30 cellular contexts compared by ENCODE assay signal in the genomic region with DNA sequence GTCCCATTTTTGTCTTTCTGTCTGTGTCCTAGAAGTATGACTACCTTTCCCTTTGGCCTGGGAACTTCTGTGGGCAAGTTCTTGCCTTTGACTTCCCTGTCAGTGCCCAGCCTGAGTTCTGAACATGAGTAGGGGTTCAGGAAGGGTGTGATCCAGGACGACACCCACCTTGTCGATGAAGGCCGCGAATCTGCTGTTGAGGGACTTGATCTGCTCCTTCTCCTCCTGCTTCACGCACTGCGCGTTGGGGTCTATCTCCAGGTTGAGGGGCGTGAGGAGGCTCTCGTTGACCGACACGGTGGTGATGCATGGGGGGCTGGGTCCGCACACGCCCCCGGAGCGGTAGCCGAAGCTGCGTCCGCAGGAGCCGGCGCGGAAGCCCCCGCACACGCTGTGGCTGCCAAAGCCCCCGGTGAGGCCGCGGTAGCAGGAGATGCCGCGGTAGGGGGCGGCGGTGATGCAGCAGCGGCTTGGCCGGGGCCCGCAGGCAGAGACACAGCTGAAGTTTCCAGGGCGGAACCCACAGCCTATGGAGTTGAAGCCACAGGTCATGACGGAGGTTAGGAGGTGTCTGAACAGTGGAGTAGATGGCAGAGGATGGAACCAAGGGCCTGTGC. TPM values are rescaled to one million over a fixed set of nuclear protein-coding genes. Genes with fewer than 3 reads are reported as not detected.
DNase-seq lines count a peak whose midpoint lies in the region; ATAC-seq, FAIRE-seq and TF ChIP-seq lines count a peak whose summit lies in the region.
"Had no signal": no experiment of that assay in that cellular context is flagged by ENCODE, and none has a peak within 500 bp of the region (broad histone marks: within the 10 kb centered on the region; RNA-seq: fewer than 3 reads in every experiment).

Gene KRT83 (minus strand): TSS at position 615 of the 617 bp plus-strand sequence. CDS start 63 bp downstream, at position 552.

- H3K4me2 ChIP-seq in HepG2 (ENCODE audit: low read depth, low read length): no peak within 1 kb of the TSS
- H3K4me2 ChIP-seq: BLaER1 treated with 17β-estradiol and CSF1 and Interleukin-3, amounts not matched to agents 10 nM and 100 nM had no signal

- no peak for TF ChIP-seq EP300 in HepG2 (IDR thresholded peaks at IDR 0.05; ENCODE audit: low read depth in 2 of 2, low read length in 2 of 2)
- no peak for TF ChIP-seq EP300 in HepG2 (CRISPR knock-in tag; IDR thresholded peaks at IDR 0.05; ENCODE audit: borderline replicate concordance)

- no peaks in the 10 kb centered on the region for H3K4me1 ChIP-seq in HepG2 (ENCODE audit: insufficient read depth, low read length)
- no peaks in the 10 kb centered on the region for H3K4me1 ChIP-seq in spleen
- H3K4me1 ChIP-seq: SJSA1 had no signal

- peak; percentile 15 for DNase-seq in activated naive CD8-positive, alpha-beta T cell treated with anti-CD3 and anti-CD28 coated beads, Interleukin-2, amount 10 ng/mL, durations not matched to agents 7 days and 5 days
- no peak for DNase-seq in activated naive CD8-positive, alpha-beta T cell treated with anti-CD3 and anti-CD28 coated beads for 36 hours
- peak; percentile 69 for DNase-seq in H7
- DNase-seq in HepG2 (ENCODE audit: low spot score): no peak
- peak; percentile 55 for DNase-seq in spleen
- no peak for DNase-seq in cerebellum (ENCODE audit: low spot score)
- DNase-seq in GM10266 (ENCODE audit: extremely low spot score): no peak
- DNase-seq: AML-193; CD4-positive, alpha-beta T cell; DMS53; NCI-H146; NCI-H1930; NCI-H2107; NCI-H446; NCI-H524 treated with DMSO at 0.1 percent for 48 hours; NCI-H82; NK-92 treated with Interleukin-12 subunit alpha and Interleukin-12 subunit beta, amount 100 ng/mL, for 24 hours; PC-3 had no signal

- TF ChIP-seq RAD21 in HepG2 (CRISPR knock-in tag; IDR thresholded peaks at IDR 0.05): no peak

- CTCF ChIA-PET in HepG2 (lab: Yijun Ruan, JAX; ENCODE audit: low intra/inter-chr PET ratio, low total read pairs): no interaction called here

- H3K36me3 Mint-ChIP-seq in activated naive CD8-positive, alpha-beta T cell treated with anti-CD3 and anti-CD28 coated beads, Interleukin-2, amount 10 ng/mL, durations not matched to agents 7 days and 5 days: no peaks in the 10 kb centered on the region
- H3K36me3 Mint-ChIP-seq in activated naive CD8-positive, alpha-beta T cell treated with anti-CD3 and anti-CD28 coated beads for 36 hours: no peaks in the 10 kb centered on the region

- TF ChIP-seq CTCF in HepG2 (CRISPR knock-in tag; IDR thresholded peaks at IDR 0.05) (no peak), spleen (IDR thresholded peaks at IDR 0.05 in 8 of 11, conservative IDR thresholded peaks at IDR 0.05 in 3 of 11) (no peak), GM10266 (IDR thresholded peaks at IDR 0.05; ENCODE audit: control insufficient read depth, insufficient read depth, low read depth, missing control alignments) (no peak)

- peaks cover 35% of the 10 kb centered on the region for H3K27me3 Mint-ChIP-seq in activated naive CD8-positive, alpha-beta T cell treated with anti-CD3 and anti-CD28 coated beads, Interleukin-2, amount 10 ng/mL, durations not matched to agents 7 days and 5 days
- peaks cover 27% of the 10 kb centered on the region for H3K27me3 Mint-ChIP-seq in activated naive CD8-positive, alpha-beta T cell treated with anti-CD3 and anti-CD28 coated beads for 36 hours

- H3K27ac Mint-ChIP-seq in activated naive CD8-positive, alpha-beta T cell treated with anti-CD3 and anti-CD28 coated beads, Interleukin-2, amount 10 ng/mL, durations not matched to agents 7 days and 5 days: no peak within 1 kb of the TSS
- no peak within 1 kb of the TSS for H3K27ac Mint-ChIP-seq in activated naive CD8-positive, alpha-beta T cell treated with anti-CD3 and anti-CD28 coated beads for 36 hours
- H3K27ac Mint-ChIP-seq: CD4-positive, alpha-beta T cell had no signal

- no TSS peak for BruUV-seq in HepG2 (replicated peaks; lab: Mats Ljungman, UMichigan)

- H3K9me3 ChIP-seq in HepG2 (ENCODE audit: low read length): no peaks in the 10 kb centered on the region
- no peaks in the 10 kb centered on the region for H3K9me3 ChIP-seq in spleen
- H3K9me3 ChIP-seq: BLaER1 treated with 17β-estradiol and CSF1 and Interleukin-3, amounts not matched to agents 10 nM and 100 nM; SJSA1 had no signal

- H3K27ac ChIP-seq in HepG2 (ENCODE audit: extremely low read length, insufficient read depth, low read length) (no peak within 1 kb of the TSS), spleen (no peak within 1 kb of the TSS)
- H3K27ac ChIP-seq: BLaER1 treated with 17β-estradiol and CSF1 and Interleukin-3, amounts not matched to agents 10 nM and 100 nM; HL-60; SJSA1 had no signal

- TF ChIP-seq POLR2A in HepG2 (IDR thresholded peaks at IDR 0.05; ENCODE audit: insufficient read depth in 1 of 2, low read depth in 2 of 2, low read length in 2 of 2) (no peak), spleen (IDR thresholded peaks at IDR 0.05) (no peak)

- H3K79me2 ChIP-seq in HepG2 (ENCODE audit: insufficient read depth, low read length): no peaks in the 10 kb centered on the region

- FAIRE-seq in HepG2 (lab: Jason Lieb, UNC): no peak
- FAIRE-seq: A204.1, G401.6, GM12891, H1 had no signal

- H3K27me3 ChIP-seq in H7 (ENCODE audit: control insufficient read depth, insufficient read depth, low read length): no peaks in the 10 kb centered on the region
- H3K27me3 ChIP-seq in HepG2 (ENCODE audit: control insufficient read depth in 1 of 2, insufficient read depth in 2 of 2, low read length in 2 of 2): peaks cover 12 to 52% of the 10 kb centered on the region in 2 experiments; a peak in 4 of 5 replicates
- H3K27me3 ChIP-seq in spleen (replicated peaks in 1 of 7): peaks cover 0 to 54% (median 7%) of the 10 kb centered on the region in 7 donors
- H3K27me3 ChIP-seq: BLaER1 treated with 17β-estradiol and CSF1 and Interleukin-3, amounts not matched to agents 10 nM and 100 nM; SJSA1 had no signal

- H4K20me1 ChIP-seq in HepG2 (ENCODE audit: insufficient read depth, low read length): no peaks in the 10 kb centered on the region
- H4K20me1 ChIP-seq: BLaER1 treated with 17β-estradiol and CSF1 and Interleukin-3, amounts not matched to agents 10 nM and 100 nM had no signal

- in situ Hi-C loops in HepG2 (cut with HindIII; ENCODE audit: extremely low pct_ligation_motif_present, low pct_unique_long_range_greater_than_20kb): no loop called here

- H3K36me3 ChIP-seq in H7 (replicated peaks; ENCODE audit: control insufficient read depth, insufficient read depth, low read length): no peaks in the 10 kb centered on the region
- no peaks in the 10 kb centered on the region for H3K36me3 ChIP-seq in HepG2 (replicated peaks in 1 of 2; ENCODE audit: control insufficient read depth in 1 of 2, insufficient read depth in 2 of 2, low read length in 2 of 2)
- H3K36me3 ChIP-seq in spleen: no peaks in the 10 kb centered on the region
- H3K36me3 ChIP-seq: BLaER1 treated with 17β-estradiol and CSF1 and Interleukin-3, amounts not matched to agents 10 nM and 100 nM; SJSA1 had no signal

- H3K4me3 Mint-ChIP-seq in activated naive CD8-positive, alpha-beta T cell treated with anti-CD3 and anti-CD28 coated beads, Interleukin-2, amount 10 ng/mL, durations not matched to agents 7 days and 5 days: no peak within 1 kb of the TSS
- no peak within 1 kb of the TSS for H3K4me3 Mint-ChIP-seq in activated naive CD8-positive, alpha-beta T cell treated with anti-CD3 and anti-CD28 coated beads for 36 hours
- H3K4me3 Mint-ChIP-seq: CD4-positive, alpha-beta T cell had no signal

- intact Hi-C loops in HepG2 (cut with micrococcal nuclease; ENCODE audit: unreplicated experiment): no loop called here
- intact Hi-C loops in spleen (cut with DNase I; ENCODE audit: low total_unique reads): no loop called here

- no peak within 1 kb of the TSS for H3K9ac ChIP-seq in HepG2 (ENCODE audit: insufficient read depth, low read depth, low read length)
- H3K9ac ChIP-seq: BLaER1 treated with 17β-estradiol and CSF1 and Interleukin-3, amounts not matched to agents 10 nM and 100 nM had no signal

- no peaks in the 10 kb centered on the region for H3K4me1 Mint-ChIP-seq in activated naive CD8-positive, alpha-beta T cell treated with anti-CD3 and anti-CD28 coated beads, Interleukin-2, amount 10 ng/mL, durations not matched to agents 7 days and 5 days
- no peaks in the 10 kb centered on the region for H3K4me1 Mint-ChIP-seq in activated naive CD8-positive, alpha-beta T cell treated with anti-CD3 and anti-CD28 coated beads for 36 hours

- POLR2A ChIA-PET in activated naive CD8-positive, alpha-beta T cell treated with anti-CD3 and anti-CD28 coated beads, Interleukin-2, amount 10 ng/mL, durations not matched to agents 7 days and 5 days (lab: Charles Lee): no interaction called here
- POLR2A ChIA-PET in HepG2 (lab: Yijun Ruan, JAX): no interaction called here

- H2AFZ ChIP-seq in HepG2 (ENCODE audit: low read length): no peak within 1 kb of the TSS

- WGBS in HepG2 (ENCODE audit: low lambda C conversion rate): 47% methylated on average over 19 of the region's 35 CpGs
- WGBS in spleen, 5 donors: 64 to 79% (median 71%) methylated on average over 25 to 35 of the region's 35 CpGs

- no peak within 1 kb of the TSS for H3K4me3 ChIP-seq in H7 (ENCODE audit: insufficient read depth, low read depth, low read length)
- no peak within 1 kb of the TSS for H3K4me3 ChIP-seq in HepG2 (replicated peaks in 1 of 3; ENCODE audit: insufficient read depth in 1 of 3, low read depth in 2 of 3, low read length in 3 of 3)
- no peak within 1 kb of the TSS for H3K4me3 ChIP-seq in spleen
- H3K4me3 ChIP-seq: BLaER1 treated with 17β-estradiol and CSF1 and Interleukin-3, amounts not matched to agents 10 nM and 100 nM; SJSA1 had no signal

- H3K9me3 Mint-ChIP-seq in activated naive CD8-positive, alpha-beta T cell treated with anti-CD3 and anti-CD28 coated beads, Interleukin-2, amount 10 ng/mL, durations not matched to agents 7 days and 5 days: no peaks in the 10 kb centered on the region
- no peaks in the 10 kb centered on the region for H3K9me3 Mint-ChIP-seq in activated naive CD8-positive, alpha-beta T cell treated with anti-CD3 and anti-CD28 coated beads for 36 hours
- H3K9me3 Mint-ChIP-seq: CD4-positive, alpha-beta T cell had no signal

- ATAC-seq in activated naive CD8-positive, alpha-beta T cell treated with anti-CD3 and anti-CD28 coated beads, Interleukin-2, amount 10 ng/mL, durations not matched to agents 7 days and 5 days (ENCODE audit: low read depth): no peak
- ATAC-seq in HepG2 (no peak), HG03280 (IDR thresholded peaks at IDR 0.05; ENCODE audit: unreplicated experiment) (no peak)
- ATAC-seq: HCT116, PC-3, Right ventricle myocardium inferior had no signal

RNA-seq across cellular contexts. Expression of gene KRT83, which starts in this region (rescaled TPM):
- not detected for total RNA-seq in activated naive CD8-positive, alpha-beta T cell treated with anti-CD3 and anti-CD28 coated beads, Interleukin-2, amount 10 ng/mL, durations not matched to agents 7 days and 5 days
- total RNA-seq in activated naive CD8-positive, alpha-beta T cell treated with anti-CD3 and anti-CD28 coated beads for 36 hours: not detected
- total RNA-seq in H7 (2014; rRNA removed; shearing (Covaris generic)): 0.10 TPM in 1 of 2 replicates, not detected in the other
- total RNA-seq in HepG2 (2016; rRNA removed; fragmentation: Illumina TruSeq; extraction: Trizol): not detected in 2 replicates
- not detected in 2 replicates for total RNA-seq in HepG2 (2016; cell fraction: cytosol; rRNA removed; fragmentation: Illumina TruSeq; extraction: Trizol; ENCODE audit: low read depth)
- total RNA-seq in HepG2 (2016; cell fraction: insoluble cytoplasmic fraction; rRNA removed; fragmentation: Illumina TruSeq; extraction: Trizol): not detected in 2 replicates
- not detected in 2 replicates for total RNA-seq in HepG2 (2016; cell fraction: membrane; rRNA removed; fragmentation: Illumina TruSeq; extraction: Trizol)
- not detected in 2 replicates for total RNA-seq in HepG2 (2016; cell fraction: nucleus; rRNA removed; fragmentation: Illumina TruSeq; extraction: Trizol)
- polyA plus RNA-seq in HepG2 (2011; rRNA removed): not detected in 2 replicates
- not detected in 2 replicates for polyA plus RNA-seq in HepG2 (2011; cell fraction: cytosol; rRNA removed)
- polyA plus RNA-seq in HepG2 (2011; cell fraction: nucleus; rRNA removed): not detected in 2 replicates
- polyA plus RNA-seq in HepG2 (2012): not detected in 2 replicates
- polyA plus RNA-seq in HepG2 (2016; cell fraction: cytosol; fragmentation: Illumina TruSeq; extraction: Trizol; ENCODE audit: low read depth): not detected in 2 replicates
- not detected in 2 replicates for polyA plus RNA-seq in HepG2 (2016; cell fraction: insoluble cytoplasmic fraction; fragmentation: Illumina TruSeq; extraction: Trizol; ENCODE audit: low read depth)
- not detected in 2 replicates for polyA plus RNA-seq in HepG2 (2016; cell fraction: membrane; fragmentation: Illumina TruSeq; extraction: Trizol; ENCODE audit: low read depth)
- not detected in 2 replicates for polyA plus RNA-seq in HepG2 (2016; cell fraction: nucleus; fragmentation: Illumina TruSeq; extraction: Trizol; ENCODE audit: insufficient read depth, low read depth)
- 0.98 TPM in 1 of 2 replicates, not detected in the other for polyA minus RNA-seq in HepG2 (2011; rRNA and poly(A)+ RNA removed; ENCODE audit: low replicate concordance)
- not detected in 2 replicates for polyA minus RNA-seq in HepG2 (2011; cell fraction: cytosol; rRNA and poly(A)+ RNA removed)
- polyA minus RNA-seq in HepG2 (2011; cell fraction: nucleus; rRNA and poly(A)+ RNA removed): not detected in 2 replicates
- total RNA-seq in spleen: not detected
- polyA plus RNA-seq in spleen: not detected
- total RNA-seq in cerebellum: not detected
- total RNA-seq: CD4-positive, alpha-beta T cell; Daoy; H1; Right ventricle myocardium inferior; RPMI7951; SJSA1 had no signal
- polyA plus RNA-seq: H1 had no signal

Comparison
In these comparisons a context has a peak if more than half of its experiments do, and no peak if none do; other contexts are left out.
1. Peak in DNase-seq in activated naive CD8-positive, alpha-beta T cell treated with anti-CD3 and anti-CD28 coated beads, Interleukin-2, amount 10 ng/mL, durations not matched to agents 7 days and 5 days; RNA of the gene not detected or under 1 TPM.
2. Peak in DNase-seq in H7; RNA of the gene not detected or under 1 TPM.
3. Peak in DNase-seq in spleen; RNA of the gene not detected or under 1 TPM.